8 cellular contexts compared by ENCODE assay signal in genomic region chr22:45096256-45096907, GRCh38.
DNase-seq lines count a peak whose midpoint lies in the region; ATAC-seq and TF ChIP-seq lines count a peak whose summit lies in the region.

No MANE protein-coding gene starts in this region.

- peaks cover 40% of the 10 kb centered on the region for H3K27me3 Mint-ChIP-seq in activated T-cell treated with anti-CD3 and anti-CD28 coated beads, Interleukin-2, amount 50 U/mL, for 72 hours (ENCODE audit: low read depth)
- peaks cover 22% of the 10 kb centered on the region for H3K27me3 Mint-ChIP-seq in osteocyte (ENCODE audit: unreplicated experiment)

- no peaks in the 10 kb centered on the region for H3K36me3 ChIP-seq in OCI-LY3 (replicated peaks; ENCODE audit: low read depth, low read length)

- no peaks in the 10 kb centered on the region for H3K79me2 ChIP-seq in OCI-LY3 (ENCODE audit: low read length)

- H3K4me2 ChIP-seq in OCI-LY3 (ENCODE audit: low read length), result no peak overlapping the region

- no peaks in the 10 kb centered on the region for H3K4me1 ChIP-seq in OCI-LY3 (ENCODE audit: low read length)

- peak; percentile 86 for TF ChIP-seq CTCF in HL-60 (IDR thresholded peaks at IDR 0.05; ENCODE audit: insufficient read depth, low read length)
- TF ChIP-seq CTCF in OCI-LY3 (IDR thresholded peaks at IDR 0.05; ENCODE audit: low read depth, low read length), result peak; percentile 94
- TF ChIP-seq CTCF in osteocyte (IDR thresholded peaks at IDR 0.05), result peak; percentile 86

- peak; percentile 50 for DNase-seq in COLO668 (lab: John Stamatoyannopoulos, UW; ENCODE audit: unreplicated experiment)
- DNase-seq in HL-60 (ENCODE audit: low read depth in 1 of 2, low spot score in 1 of 2), result peak in 1 of 2 experiments; percentile 65
- peak; percentile 55 to 63 for DNase-seq in activated T-cell treated with anti-CD3 and anti-CD28 coated beads, Interleukin-2, amount 50 U/mL, for 72 hours
- DNase-seq in foreskin melanocyte, result peak; percentile 75
- no peak for DNase-seq in osteocyte (ENCODE audit: extremely low spot score, unreplicated experiment)

- H3K9ac ChIP-seq in OCI-LY3 (ENCODE audit: low read length), result no peak overlapping the region

- H3K9me3 ChIP-seq in OCI-LY3 (ENCODE audit: insufficient read depth, low read length), result no peaks in the 10 kb centered on the region

- no peaks in the 10 kb centered on the region for H3K9me3 Mint-ChIP-seq in activated T-cell treated with anti-CD3 and anti-CD28 coated beads, Interleukin-2, amount 50 U/mL, for 72 hours
- no peaks in the 10 kb centered on the region for H3K9me3 Mint-ChIP-seq in osteocyte (ENCODE audit: unreplicated experiment)

- H2AFZ ChIP-seq in OCI-LY3 (ENCODE audit: low read depth, low read length), result no peak overlapping the region

- H3K4me3 Mint-ChIP-seq in activated T-cell treated with anti-CD3 and anti-CD28 coated beads, Interleukin-2, amount 50 U/mL, for 72 hours, result no peak overlapping the region
- H3K4me3 Mint-ChIP-seq in osteocyte (ENCODE audit: unreplicated experiment), result no peak overlapping the region

- H3K27ac Mint-ChIP-seq in activated T-cell treated with anti-CD3 and anti-CD28 coated beads, Interleukin-2, amount 50 U/mL, for 72 hours, result no peak overlapping the region
- no peak overlapping the region for H3K27ac Mint-ChIP-seq in osteocyte (ENCODE audit: unreplicated experiment)

- H3K4me3 ChIP-seq in HL-60 (replicated peaks; ENCODE audit: insufficient read depth, low read length) (no peak overlapping the region), OCI-LY3 (ENCODE audit: low read length) (no peak overlapping the region)

- no peaks in the 10 kb centered on the region for H4K20me1 ChIP-seq in OCI-LY3 (ENCODE audit: insufficient read depth, low read length)

- no peaks in the 10 kb centered on the region for H3K27me3 ChIP-seq in HL-60 (ENCODE audit: insufficient read depth, poor library complexity, severe bottlenecking)
- peaks cover 15% of the 10 kb centered on the region for H3K27me3 ChIP-seq in OCI-LY3 (ENCODE audit: low read depth, low read length)

- no peaks in the 10 kb centered on the region for H3K36me3 Mint-ChIP-seq in activated T-cell treated with anti-CD3 and anti-CD28 coated beads, Interleukin-2, amount 50 U/mL, for 72 hours (ENCODE audit: insufficient read depth in 2 of 2)
- no peaks in the 10 kb centered on the region for H3K36me3 Mint-ChIP-seq in osteocyte (ENCODE audit: unreplicated experiment)

- H3K27ac ChIP-seq in HL-60 (replicated peaks) (no peak overlapping the region), OCI-LY3 (ENCODE audit: low read length) (no peak overlapping the region)

- peaks cover 7% of the 10 kb centered on the region for H3K4me1 Mint-ChIP-seq in activated T-cell treated with anti-CD3 and anti-CD28 coated beads, Interleukin-2, amount 50 U/mL, for 72 hours (ENCODE audit: low read depth)
- no peaks in the 10 kb centered on the region for H3K4me1 Mint-ChIP-seq in osteocyte (ENCODE audit: unreplicated experiment)

- peak; percentile 47 to 53 for ATAC-seq in activated T-cell treated with anti-CD3 and anti-CD28 coated beads, Interleukin-2, amount 50 U/mL, for 72 hours (replicated peaks in 1 of 2)
- ATAC-seq in GM21390 (IDR thresholded peaks at IDR 0.05; ENCODE audit: unreplicated experiment), result no peak
- ATAC-seq in HG02938 (IDR thresholded peaks at IDR 0.05; ENCODE audit: unreplicated experiment), result no peak

Comparison
In these comparisons a context has a peak if more than half of its experiments do, and no peak if none do; other contexts are left out.
1. ATAC-seq: peak in activated T-cell treated with anti-CD3 and anti-CD28 coated beads, Interleukin-2, amount 50 U/mL, for 72 hours (2 of 2); none in GM21390 (single experiment) and HG02938 (single experiment).
2. Peak in every context shown above with its lines, with median percentiles within 50 percentile points of each other: CTCF ChIP-seq.